ENCODE assay signal across 18 cellular contexts in the genomic region with DNA sequence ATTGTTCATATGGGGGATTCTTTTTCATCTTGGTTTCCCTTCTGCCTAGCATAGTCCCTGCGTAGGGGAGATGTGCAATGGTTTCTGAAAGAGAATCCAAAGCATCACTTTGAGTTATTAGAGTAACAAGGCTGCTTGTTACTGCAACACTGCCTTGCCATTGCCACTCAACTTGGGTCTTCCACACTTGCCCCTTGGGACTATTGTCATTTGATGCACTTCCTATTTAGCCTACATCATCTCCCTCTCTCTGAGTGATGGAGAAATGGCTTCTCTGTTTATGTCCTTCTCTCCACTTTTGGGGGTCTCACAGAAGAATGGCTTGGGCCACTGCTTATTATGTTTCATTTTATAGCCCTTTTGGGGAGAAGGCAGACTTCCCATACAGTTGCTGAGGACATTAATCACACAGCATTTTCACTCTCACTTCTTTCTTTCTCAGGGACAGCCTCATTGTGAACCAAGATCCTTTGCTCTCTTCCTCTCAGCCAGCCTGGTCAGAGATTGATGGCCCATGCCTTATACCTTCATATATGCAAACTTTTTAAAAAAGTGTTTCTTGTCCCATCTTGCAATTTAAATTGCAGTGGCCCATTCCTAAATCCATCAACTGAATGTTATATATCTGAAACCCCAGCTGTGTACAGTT.
"Had no signal": no experiment of that assay in that cellular context is flagged by ENCODE, and none has a peak within 500 bp of the region (broad histone marks: within the 10 kb centered on the region; RNA-seq: fewer than 3 reads in every experiment).

No MANE protein-coding gene starts in this region.

- H3K27me3 Mint-ChIP-seq: dendritic cell treated with granulocyte-macrophage colony-stimulating factor and Interleukin-4, amounts not matched to agents 40 ng/mL and 50 ng/mL, for 4 days; effector memory CD8-positive, alpha-beta T cell had no signal

- H3K36me3 Mint-ChIP-seq: activated naive CD4-positive, alpha-beta T cell treated with anti-CD3 and anti-CD28 coated beads, Interleukin-2, amount 50 U/mL, for 72 hours; natural killer cell had no signal

- H3K27ac ChIP-seq: adrenal gland, esophagus squamous epithelium, neutrophil, pancreas, right lobe of liver, thoracic aorta, upper lobe of left lung, VCaP had no signal

- H3K4me3 Mint-ChIP-seq: dendritic cell treated with granulocyte-macrophage colony-stimulating factor and Interleukin-4, amounts not matched to agents 40 ng/mL and 50 ng/mL, for 4 days; effector memory CD8-positive, alpha-beta T cell; natural killer cell; T-helper 1 cell treated with Interleukin-12 subunit alpha and Interleukin-12 subunit beta and Interleukin-4 antibody, amounts not matched to agents 30 μg/mL and 1 μg/mL, for 36 hours had no signal

- H3K4me1 ChIP-seq: adrenal gland, esophagus squamous epithelium, right lobe of liver, upper lobe of left lung had no signal

- H3K4me1 Mint-ChIP-seq: natural killer cell had no signal

- H3K9me3 Mint-ChIP-seq: activated naive CD4-positive, alpha-beta T cell treated with anti-CD3 and anti-CD28 coated beads, Interleukin-2, amount 50 U/mL, for 72 hours; dendritic cell treated with granulocyte-macrophage colony-stimulating factor and Interleukin-4, amounts not matched to agents 40 ng/mL and 50 ng/mL, for 4 days; effector memory CD8-positive, alpha-beta T cell; natural killer cell; T-helper 1 cell treated with Interleukin-12 subunit alpha and Interleukin-12 subunit beta and Interleukin-4 antibody, amounts not matched to agents 30 μg/mL and 1 μg/mL, for 36 hours had no signal

- ATAC-seq: activated naive CD4-positive, alpha-beta T cell treated with anti-CD3 and anti-CD28 coated beads, Interleukin-2, amount 50 U/mL, for 72 hours; effector memory CD8-positive, alpha-beta T cell; natural killer cell; pancreas; right lobe of liver had no signal

- H3K27ac Mint-ChIP-seq: dendritic cell treated with granulocyte-macrophage colony-stimulating factor and Interleukin-4, amounts not matched to agents 40 ng/mL and 50 ng/mL, for 4 days; effector memory CD8-positive, alpha-beta T cell; natural killer cell; T-helper 1 cell treated with Interleukin-12 subunit alpha and Interleukin-12 subunit beta and Interleukin-4 antibody, amounts not matched to agents 30 μg/mL and 1 μg/mL, for 36 hours had no signal

- H3K36me3 ChIP-seq: adrenal gland, esophagus squamous epithelium, neutrophil, pancreas, right lobe of liver, thoracic aorta, upper lobe of left lung had no signal

- FAIRE-seq: pancreas, small intestine had no signal

- H3K27me3 ChIP-seq: adrenal gland, esophagus squamous epithelium, neutrophil, pancreas, right lobe of liver had no signal

- DNase-seq: activated CD4-positive, alpha-beta T cell treated with anti-CD3 and anti-CD28 coated beads, Interleukin-2, amount 50 U/mL, for 48 hours; activated gamma-delta T cell treated with Interleukin-2 at 50 U/mL for 16 hours; adrenal gland; effector memory CD8-positive, alpha-beta T cell; esophagus squamous epithelium; natural killer cell; pancreas; right lobe of liver; small intestine; stimulated activated CD4-positive, alpha-beta T cell treated with anti-CD3 and anti-CD28 coated beads, Interleukin-15, amount 100 ng/mL, for 24 hours; stimulated activated CD4-positive, alpha-beta T cell treated with anti-CD3 and anti-CD28 coated beads, Interleukin-2, amount 100 ng/mL, for 48 hours; upper lobe of left lung had no signal

- H3K4me3 ChIP-seq: adrenal gland, esophagus squamous epithelium, pancreas, right lobe of liver, thoracic aorta, upper lobe of left lung had no signal

- H3K9me3 ChIP-seq: adrenal gland, esophagus squamous epithelium, neutrophil, pancreas, right lobe of liver, thoracic aorta, upper lobe of left lung had no signal
